Comparison of ENCODE assay signal across 8 cellular contexts in the genomic region with DNA sequence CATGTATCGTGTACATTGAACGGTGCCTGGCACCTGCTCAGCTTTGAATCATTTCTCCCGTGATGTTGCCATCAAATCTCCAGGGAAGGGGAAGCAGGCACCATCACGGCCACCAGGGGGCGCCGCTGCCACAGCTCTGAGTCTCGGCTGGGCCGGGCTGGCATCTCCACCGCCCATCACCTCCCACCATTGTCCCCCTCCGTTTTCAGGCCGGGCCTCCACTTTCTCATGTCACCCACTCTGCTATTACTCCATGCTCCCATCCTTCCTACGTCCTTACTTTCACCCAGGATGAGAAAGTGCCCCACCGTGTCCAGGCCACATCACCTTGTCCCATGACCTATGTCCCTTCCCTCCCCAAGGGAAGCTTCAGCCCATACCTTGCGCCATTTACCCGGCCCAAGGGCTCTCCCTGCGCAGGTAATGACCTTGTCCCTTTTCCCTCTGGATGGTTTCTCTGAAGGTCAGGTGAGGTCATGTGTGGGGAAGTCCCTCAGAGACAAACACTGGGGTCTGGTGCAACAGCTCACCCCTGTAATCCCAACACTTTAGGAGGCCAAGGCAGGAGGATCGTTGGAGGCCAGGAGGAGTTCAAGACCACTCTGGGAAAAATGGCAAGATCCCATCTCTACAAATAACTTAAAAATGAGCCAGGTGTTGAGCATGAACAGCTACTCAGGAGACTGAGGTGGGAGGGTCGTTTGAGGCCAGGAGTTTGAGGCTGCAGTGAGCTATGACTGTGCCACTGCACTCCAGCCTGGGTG. TPM values are rescaled to one million over a fixed set of nuclear protein-coding genes. Genes with fewer than 3 reads are reported as not detected.
A peak's percentile ranks its signal among the peaks of the same experiment; 100 is the strongest.
DNase-seq lines count a peak whose midpoint lies in the region; ATAC-seq and TF ChIP-seq lines count a peak whose summit lies in the region.

No MANE protein-coding gene starts in this region.

- H3K4me3 Mint-ChIP-seq in endodermal cell = no peak overlapping the region

- no peaks in the 10 kb centered on the region for H3K36me3 Mint-ChIP-seq in endodermal cell (ENCODE audit: low read depth)

- peak; percentile 99 for TF ChIP-seq CTCF in endodermal cell (conservative IDR thresholded peaks at IDR 0.05)

- no peaks in the 10 kb centered on the region for H3K9me3 ChIP-seq in NT2/D1 (ENCODE audit: insufficient read depth, low read length)
- H3K9me3 ChIP-seq in endodermal cell (ENCODE audit: control insufficient read depth, low read length) = no peaks in the 10 kb centered on the region

- H3K27me3 Mint-ChIP-seq in endodermal cell (ENCODE audit: insufficient read depth) = no peaks in the 10 kb centered on the region

- H3K9me3 Mint-ChIP-seq in endodermal cell = no peaks in the 10 kb centered on the region

- no peak overlapping the region for H3K27ac ChIP-seq in endodermal cell (ENCODE audit: low read depth, low read length)

- H3K9ac ChIP-seq in NT2/D1 (ENCODE audit: insufficient read length, low read depth) (no peak overlapping the region), endodermal cell (ENCODE audit: extremely low read depth, low read length, poor library complexity, severe bottlenecking) (no peak overlapping the region)

- ATAC-seq in GM19372 (IDR thresholded peaks at IDR 0.05; ENCODE audit: low read depth, unreplicated experiment) = peak; percentile 63

- H3K27me3 ChIP-seq in NT2/D1 (ENCODE audit: insufficient read depth, insufficient read length) (no peaks in the 10 kb centered on the region), endodermal cell (ENCODE audit: control insufficient read depth, insufficient read depth, low read length, poor library complexity, severe bottlenecking) (no peaks in the 10 kb centered on the region)

- H3K4me1 Mint-ChIP-seq in endodermal cell = no peaks in the 10 kb centered on the region

- no peak overlapping the region for H3K4me3 ChIP-seq in NT2/D1 (ENCODE audit: insufficient read length, low read depth)
- H3K4me3 ChIP-seq in endodermal cell (ENCODE audit: low read length) = no peak overlapping the region

- 40 to 62% methylated on average over 5 to 18 of the region's 18 CpGs for WGBS in endodermal cell (ENCODE audit: insufficient coverage in 1 of 2, insufficient read length in 1 of 2), 2 experiments

- H3K4me1 ChIP-seq in NT2/D1 (ENCODE audit: insufficient read depth, insufficient read length) (no peaks in the 10 kb centered on the region), endodermal cell (ENCODE audit: control insufficient read depth, insufficient read depth, low read length) (no peaks in the 10 kb centered on the region)

- H3K27ac Mint-ChIP-seq in endodermal cell = no peak overlapping the region

- DNase-seq in Ammon's horn (ENCODE audit: low spot score) (peak; percentile 78), HS-27A (ENCODE audit: low read depth) (peak; percentile 11), NT2/D1 (ENCODE audit: low read depth, low spot score) (peak; percentile 57), endodermal cell (peak; percentile 95), midbrain (lab: John Stamatoyannopoulos, UW) (peak; percentile 71)
- peak; percentile 57 to 81 (median 80) for DNase-seq in activated CD8-positive, alpha-beta memory T cell treated with anti-CD3 and anti-CD28 coated beads for 48 hours (ENCODE audit: low read depth in 2 of 3, low spot score in 2 of 3)
- DNase-seq in stimulated activated CD8-positive, alpha-beta memory T cell treated with anti-CD3 and anti-CD28 coated beads, Interleukin-4, amount 100 ng/mL, for 24 hours (ENCODE audit: low read depth) = peak; percentile 73

- H3K36me3 ChIP-seq in NT2/D1 (ENCODE audit: insufficient read depth, insufficient read length, low read length) = no peaks in the 10 kb centered on the region
- H3K36me3 ChIP-seq in endodermal cell (ENCODE audit: control insufficient read depth, insufficient read depth, low read length) = no peaks in the 10 kb centered on the region

RNA-seq across cellular contexts. Expression of gene OCM2, which starts 31.8 kb away (rescaled TPM):
- not detected for total RNA-seq in endodermal cell
- polyA plus RNA-seq in endodermal cell (2013, experiment 1 of 2) = not detected
- not detected for polyA plus RNA-seq in endodermal cell (2013, experiment 2 of 2)

Comparison
In these comparisons a context has a peak if more than half of its experiments do, and no peak if none do; other contexts are left out.
1. DNase-seq: peak in every context shown above with its lines; median percentile 95 in endodermal cell; 80 in activated CD8-positive, alpha-beta memory T cell treated with anti-CD3 and anti-CD28 coated beads for 48 hours; 78 in Ammon's horn; 73 in stimulated activated CD8-positive, alpha-beta memory T cell treated with anti-CD3 and anti-CD28 coated beads, Interleukin-4, amount 100 ng/mL, for 24 hours; 71 in midbrain; 57 in NT2/D1; 11 in HS-27A.